Comparison of ENCODE assay signal across 8 cellular contexts in genomic region chr10:79137404-79137803, GRCh38.
A peak's percentile ranks its signal among the peaks of the same experiment; 100 is the strongest.
DNase-seq lines count a peak whose midpoint lies in the region; ATAC-seq, FAIRE-seq and TF ChIP-seq lines count a peak whose summit lies in the region.

No MANE protein-coding gene starts in this region.

- no peaks in the 10 kb centered on the region for H3K36me3 ChIP-seq in prostate gland
- H3K36me3 ChIP-seq in small intestine (ENCODE audit: control insufficient read depth in 2 of 2, insufficient read depth in 2 of 2, low read length in 2 of 2): peaks cover 2 to 3% of the 10 kb centered on the region in 2 donors
- peaks cover 3% of the 10 kb centered on the region; the same call in 1 of the 2 replicates for H3K36me3 ChIP-seq in HAP-1 (replicated peaks)

- peaks cover 5% of the 10 kb centered on the region for H3K4me1 ChIP-seq in prostate gland (replicated peaks)
- peaks cover 0 to 13% of the 10 kb centered on the region in 2 donors for H3K4me1 ChIP-seq in small intestine (ENCODE audit: control insufficient read depth in 2 of 2, insufficient read depth in 1 of 2, low read depth in 1 of 2, low read length in 1 of 2)
- peaks cover 11% of the 10 kb centered on the region for H3K4me1 ChIP-seq in HAP-1

- H3K4me3 ChIP-seq in prostate gland (no peak overlapping the region), small intestine (ENCODE audit: low read depth in 1 of 2, low read length in 2 of 2) (no peak overlapping the region), HAP-1 (no peak overlapping the region)

- FAIRE-seq in small intestine (lab: Jason Lieb, UNC): no peak

- H3K27ac ChIP-seq in prostate gland (peak overlapping the region; percentile 63 to 66), small intestine (ENCODE audit: low read depth in 1 of 2, low read length in 1 of 2) (peak overlapping the region in 1 of 2 donors; percentile 76)

- H3K27me3 ChIP-seq in prostate gland (replicated peaks; ENCODE audit: insufficient read depth) (no peaks in the 10 kb centered on the region), small intestine (ENCODE audit: control insufficient read depth in 2 of 2, insufficient read depth in 2 of 2, low read length in 2 of 2) (no peaks in the 10 kb centered on the region), HAP-1 (ENCODE audit: low read depth) (no peaks in the 10 kb centered on the region)

- intact Hi-C loops in prostate gland (cut with DNase I) (loop anchor here (5.0 kb wide), 1 partner anchor 35 kb away; no protein-coding TSS in a partner anchor), head of caudate nucleus (cut with DNase I) (no loop called here), sciatic nerve (cut with DNase I) (no loop called here)

- no peak for TF ChIP-seq POLR2A in prostate gland (IDR thresholded peaks at IDR 0.05)

- DNase-seq in astrocyte of the hippocampus (ENCODE audit: low read depth, low spot score) (peak; percentile 39), prostate gland (ENCODE audit: low spot score) (no peak), head of caudate nucleus (no peak), sciatic nerve (ENCODE audit: low spot score) (no peak), small intestine (no peak), HAP-1 (ENCODE audit: low spot score in 2 of 2) (no peak)

- 43% methylated on average over 6 of the region's 9 CpGs for WGBS in prostate gland
- WGBS in small intestine, 3 donors: 35 to 59% (median 47%) methylated on average over 9 of the region's 9 CpGs

- H3K9me3 ChIP-seq in prostate gland: no peaks in the 10 kb centered on the region
- H3K9me3 ChIP-seq in small intestine (ENCODE audit: control insufficient read depth, low read depth): no peaks in the 10 kb centered on the region
- no peaks in the 10 kb centered on the region for H3K9me3 ChIP-seq in HAP-1

- TF ChIP-seq CTCF in prostate gland (IDR thresholded peaks at IDR 0.05): no peak

- peak; percentile 14 for ATAC-seq in GM18517 (IDR thresholded peaks at IDR 0.05; ENCODE audit: unreplicated experiment)
- ATAC-seq in HG02973 (IDR thresholded peaks at IDR 0.05; ENCODE audit: unreplicated experiment): peak; percentile 8
- no peak for ATAC-seq in sciatic nerve

- in situ Hi-C loops in HAP-1 (cut with MboI; ENCODE audit: low sequenced_read_pairs): no loop called here
